11 cellular contexts compared by ENCODE assay signal in the genomic region with DNA sequence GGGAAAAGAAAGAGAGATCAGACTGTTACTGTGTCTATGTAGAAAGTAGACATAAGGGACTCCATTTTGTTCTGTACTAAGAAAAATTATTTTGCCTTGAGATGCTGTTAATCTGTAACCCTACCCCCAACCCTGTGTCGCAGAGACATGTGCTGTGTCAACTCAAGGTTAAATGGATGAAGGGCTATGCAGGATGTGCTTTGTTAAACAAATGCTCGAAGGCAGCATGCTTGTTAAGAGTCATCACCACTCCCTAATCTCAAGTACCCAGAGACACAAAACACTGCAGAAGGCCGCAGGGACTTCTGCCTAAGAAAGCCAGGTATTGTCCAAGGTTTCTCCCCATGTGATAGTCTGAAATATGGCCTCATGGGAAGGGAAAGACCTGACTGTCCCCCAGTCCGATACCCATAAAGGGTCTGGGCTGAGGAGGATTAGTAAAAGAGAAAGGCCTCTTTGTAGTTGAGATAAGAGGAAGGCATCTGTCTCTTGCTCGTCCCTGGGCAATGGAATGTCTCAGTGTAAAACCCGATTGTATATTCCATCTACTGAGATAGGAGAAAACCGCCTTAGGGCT. TPM values are rescaled to one million over a fixed set of nuclear protein-coding genes. Genes with fewer than 3 reads are reported as not detected.
DNase-seq lines count a peak whose midpoint lies in the region; ATAC-seq and TF ChIP-seq lines count a peak whose summit lies in the region.
"Not testable (repeated sequence)": the region's sequence is repeated elsewhere in the genome, so short reads cannot be mapped to it uniquely, and the experiment has no call there.
"Had no signal": no experiment of that assay in that cellular context is flagged by ENCODE, and none has a peak within 500 bp of the region (broad histone marks: within the 10 kb centered on the region; RNA-seq: fewer than 3 reads in every experiment).

No MANE protein-coding gene starts in this region.

- 25% methylated on average over 4 of the region's 7 CpGs for WGBS in HUES64

- H3K4me2 ChIP-seq in GM23338 = peak overlapping the region; percentile 67
- H3K4me2 ChIP-seq in neural progenitor cell = not testable (repeated sequence)

- not testable (repeated sequence) for H3K27me3 Mint-ChIP-seq in GM23338 (ENCODE audit: insufficient read depth, low read depth, poor library complexity); neural progenitor cell (ENCODE audit: insufficient read depth, low read depth)
- H3K27me3 Mint-ChIP-seq in WTC11 (ENCODE audit: low read depth) = peaks cover 12% of the 10 kb centered on the region

- peak; percentile 66 for DNase-seq in GM23338 (ENCODE audit: low spot score)
- DNase-seq in WTC11 (ENCODE audit: low spot score) = peak; percentile 10
- peak; percentile 40 for DNase-seq in iPS DF 19.7 (ENCODE audit: low read depth, low spot score)
- peak; percentile 90 for DNase-seq in islet precursor cell
- peak; percentile 17 for DNase-seq in neural progenitor cell (ENCODE audit: low spot score)

- POLR2A ChIA-PET in WTC11 (lab: Charles Lee) = not testable (repeated sequence)

- H3K36me3 ChIP-seq in GM23338 (ENCODE audit: insufficient read depth); HUES64 (ENCODE audit: insufficient read depth, low read length); neural progenitor cell: not testable (repeated sequence)

- TF ChIP-seq CTCF in GM23338 (conservative IDR thresholded peaks at IDR 0.05; ENCODE audit: low read depth in 2 of 2); WTC11 (IDR thresholded peaks at IDR 0.05); neural progenitor cell (IDR thresholded peaks at IDR 0.05): not testable (repeated sequence)

- not testable (repeated sequence) for H3K9me3 ChIP-seq in HUES64 (ENCODE audit: insufficient read depth, low read depth, low read length); neural progenitor cell (ENCODE audit: low read depth)

- H3K4me1 ChIP-seq in GM23338 (ENCODE audit: insufficient read depth) (peaks cover 41% of the 10 kb centered on the region), HUES64 (ENCODE audit: insufficient read depth, low read length) (peaks cover 46% of the 10 kb centered on the region)
- H3K4me1 ChIP-seq in neural progenitor cell = not testable (repeated sequence)

- not testable (repeated sequence) for H2AFZ ChIP-seq in GM23338
- peak overlapping the region; percentile 71 for H2AFZ ChIP-seq in neural progenitor cell (replicated peaks)

- not testable (repeated sequence) for H4K20me1 ChIP-seq in GM23338 (replicated peaks; ENCODE audit: insufficient read depth); neural progenitor cell (ENCODE audit: low read depth)

- H3K9ac ChIP-seq in HUES64 (ENCODE audit: low read depth, low read length) = peak overlapping the region; percentile 66
- not testable (repeated sequence) for H3K9ac ChIP-seq in neural progenitor cell

- peaks cover 40% of the 10 kb centered on the region; the same call in 2 of the 3 replicates for H3K4me1 Mint-ChIP-seq in GM23338
- peaks cover 55% of the 10 kb centered on the region for H3K4me1 Mint-ChIP-seq in WTC11
- H3K4me1 Mint-ChIP-seq in neural progenitor cell = not testable (repeated sequence)

- CTCF ChIA-PET in WTC11 (lab: Charles Lee) = not testable (repeated sequence)

- not testable (repeated sequence) for ATAC-seq in GM23338, WTC11

- H3K9me2 ChIP-seq in GM23338 (ENCODE audit: insufficient read depth) = not testable (repeated sequence)

- not testable (repeated sequence) for H3F3A ChIP-seq in GM23338 (replicated peaks; ENCODE audit: low read depth); neural progenitor cell (ENCODE audit: low read depth)

- H3K4me3 Mint-ChIP-seq in GM23338 = peak overlapping the region; percentile 10; the same call in 1 of the 3 replicates
- peak overlapping the region; percentile 22 for H3K4me3 Mint-ChIP-seq in WTC11
- not testable (repeated sequence) for H3K4me3 Mint-ChIP-seq in neural progenitor cell

- peak overlapping the region; percentile 99 for H3K27ac ChIP-seq in GM23338 (ENCODE audit: low read depth)
- H3K27ac ChIP-seq in HUES64 (ENCODE audit: low read depth, low read length) = peak overlapping the region; percentile 94
- H3K27ac ChIP-seq in neural progenitor cell = not testable (repeated sequence)

- peak overlapping the region; percentile 10; the same call in 1 of the 2 replicates for H3K4me3 ChIP-seq in GM23338
- not testable (repeated sequence) for H3K4me3 ChIP-seq in HUES64 (ENCODE audit: low read length); neural progenitor cell

- H3K36me3 Mint-ChIP-seq in GM23338 (ENCODE audit: low read depth) = peaks cover 14% of the 10 kb centered on the region
- H3K36me3 Mint-ChIP-seq in WTC11, neural progenitor cell: not testable (repeated sequence)

- H3K79me2 ChIP-seq in GM23338 (replicated peaks; ENCODE audit: insufficient read depth); neural progenitor cell (ENCODE audit: low read depth): not testable (repeated sequence)

- not testable (repeated sequence) for H3K27me3 ChIP-seq in GM23338 (ENCODE audit: insufficient read depth); HUES64 (ENCODE audit: insufficient read depth, low read length); neural progenitor cell

- H3K9me3 Mint-ChIP-seq in GM23338 (peaks cover 15% of the 10 kb centered on the region), WTC11 (peaks cover 10% of the 10 kb centered on the region)
- H3K9me3 Mint-ChIP-seq in neural progenitor cell = not testable (repeated sequence)

- H3K27ac Mint-ChIP-seq in GM23338 (peak overlapping the region; percentile 64), WTC11 (peak overlapping the region; percentile 96)
- H3K27ac Mint-ChIP-seq in neural progenitor cell = not testable (repeated sequence)

TF ChIP-seq in GM23338, 12 proteins besides CTCF, POLR2A, EP300 and RAD21:
- TF ChIP-seq NANOG (IDR thresholded peaks at IDR 0.05; ENCODE audit: borderline replicate concordance) (peak; percentile 61; the same call in 1 of the 2 replicates), CREB1 (CRISPR knock-in tag; IDR thresholded peaks at IDR 0.05; ENCODE audit: low read depth) (peak; percentile 30; the same call in 1 of the 2 replicates)
- TF ChIP-seq, protein P1, sequence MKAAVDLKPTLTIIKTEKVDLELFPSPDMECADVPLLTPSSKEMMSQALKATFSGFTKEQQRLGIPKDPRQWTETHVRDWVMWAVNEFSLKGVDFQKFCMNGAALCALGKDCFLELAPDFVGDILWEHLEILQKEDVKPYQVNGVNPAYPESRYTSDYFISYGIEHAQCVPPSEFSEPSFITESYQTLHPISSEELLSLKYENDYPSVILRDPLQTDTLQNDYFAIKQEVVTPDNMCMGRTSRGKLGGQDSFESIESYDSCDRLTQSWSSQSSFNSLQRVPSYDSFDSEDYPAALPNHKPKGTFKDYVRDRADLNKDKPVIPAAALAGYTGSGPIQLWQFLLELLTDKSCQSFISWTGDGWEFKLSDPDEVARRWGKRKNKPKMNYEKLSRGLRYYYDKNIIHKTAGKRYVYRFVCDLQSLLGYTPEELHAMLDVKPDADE (IDR thresholded peaks at IDR 0.05) = peak; percentile 25; the same call in 1 of the 2 replicates

TF ChIP-seq in WTC11, 78 proteins besides CTCF, POLR2A, EP300 and RAD21 (continues in another document):
- 0 out of 2 replicates have a peak, but pooled peaks have one; percentile 31 for TF ChIP-seq FOXK1 (CRISPR knock-in tag; IDR thresholded peaks at IDR 0.05)
- TF ChIP-seq, protein P2, sequence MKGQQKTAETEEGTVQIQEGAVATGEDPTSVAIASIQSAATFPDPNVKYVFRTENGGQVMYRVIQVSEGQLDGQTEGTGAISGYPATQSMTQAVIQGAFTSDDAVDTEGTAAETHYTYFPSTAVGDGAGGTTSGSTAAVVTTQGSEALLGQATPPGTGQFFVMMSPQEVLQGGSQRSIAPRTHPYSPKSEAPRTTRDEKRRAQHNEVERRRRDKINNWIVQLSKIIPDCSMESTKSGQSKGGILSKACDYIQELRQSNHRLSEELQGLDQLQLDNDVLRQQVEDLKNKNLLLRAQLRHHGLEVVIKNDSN (CRISPR knock-in tag; IDR thresholded peaks at IDR 0.05) = peak; percentile 40; the same call in 1 of the 2 replicates

RNA-seq across cellular contexts. Expression of a gene that starts 30.3 kb away (rescaled TPM):
- not detected in 2 replicates for total RNA-seq in GM23338 (2014; rRNA removed; shearing (Covaris generic))
- polyA plus RNA-seq in GM23338 (2016; fragmentation: Nextera tagmentation; extraction: Ambion mirVana) = not detected in 2 replicates
- not detected for polyA plus RNA-seq in HUES64 (2013, experiment 1 of 2)
- polyA plus RNA-seq in HUES64 (2013, experiment 2 of 2) = not detected
- total RNA-seq in WTC11 (2021) = 0.02 TPM in 1 of 3 replicates, not detected in the others
- total RNA-seq in neural progenitor cell (ENCODE audit: low replicate concordance) = not detected in 2 replicates
- total RNA-seq: CD4-positive, CD25-positive, alpha-beta regulatory T cell; CD8-positive, alpha-beta memory T cell; Daoy; IMR-90; K562 had no signal
- polyA plus RNA-seq: CD4-positive, CD25-positive, alpha-beta regulatory T cell; CD8-positive, alpha-beta memory T cell; IMR-90; K562 had no signal

RNA-seq across cellular contexts. Expression of a gene that starts 35.4 kb away (rescaled TPM):
- not detected in 2 replicates for total RNA-seq in GM23338 (2014; rRNA removed; shearing (Covaris generic))
- polyA plus RNA-seq in GM23338 (2016; fragmentation: Nextera tagmentation; extraction: Ambion mirVana) = not detected in 2 replicates
- polyA plus RNA-seq in HUES64 (2013, experiment 1 of 2) = not detected
- polyA plus RNA-seq in HUES64 (2013, experiment 2 of 2) = not detected
- total RNA-seq in WTC11 (2021) = not detected in 3 replicates
- total RNA-seq in neural progenitor cell (ENCODE audit: low replicate concordance) = not detected in 2 replicates
- total RNA-seq: CD4-positive, CD25-positive, alpha-beta regulatory T cell; CD8-positive, alpha-beta memory T cell; Daoy; IMR-90; K562 had no signal
- polyA plus RNA-seq: CD4-positive, CD25-positive, alpha-beta regulatory T cell; CD8-positive, alpha-beta memory T cell; IMR-90; K562 had no signal

RNA-seq across cellular contexts. Expression of a gene that starts 45.7 kb away (rescaled TPM):
- not detected in 2 replicates for total RNA-seq in GM23338 (2014; rRNA removed; shearing (Covaris generic))
- polyA plus RNA-seq in GM23338 (2016; fragmentation: Nextera tagmentation; extraction: Ambion mirVana) = not detected in 2 replicates
- not detected for polyA plus RNA-seq in HUES64 (2013, experiment 1 of 2)
- polyA plus RNA-seq in HUES64 (2013, experiment 2 of 2) = not detected
- total RNA-seq in WTC11 (2021) = not detected in 3 replicates
- not detected in 2 replicates for total RNA-seq in neural progenitor cell (ENCODE audit: low replicate concordance)
- total RNA-seq: CD4-positive, CD25-positive, alpha-beta regulatory T cell; CD8-positive, alpha-beta memory T cell; Daoy; IMR-90; K562 had no signal
- polyA plus RNA-seq: CD4-positive, CD25-positive, alpha-beta regulatory T cell; CD8-positive, alpha-beta memory T cell; IMR-90; K562 had no signal

Comparison
In these comparisons a context has a peak if more than half of its experiments do, and no peak if none do; other contexts are left out.
1. DNase-seq: peak in every context shown above with its lines; median percentile 90 in islet precursor cell; 66 in GM23338; 40 in iPS DF 19.7; 17 in neural progenitor cell; 10 in WTC11.